8 cellular contexts compared by ENCODE assay signal in the genomic region with DNA sequence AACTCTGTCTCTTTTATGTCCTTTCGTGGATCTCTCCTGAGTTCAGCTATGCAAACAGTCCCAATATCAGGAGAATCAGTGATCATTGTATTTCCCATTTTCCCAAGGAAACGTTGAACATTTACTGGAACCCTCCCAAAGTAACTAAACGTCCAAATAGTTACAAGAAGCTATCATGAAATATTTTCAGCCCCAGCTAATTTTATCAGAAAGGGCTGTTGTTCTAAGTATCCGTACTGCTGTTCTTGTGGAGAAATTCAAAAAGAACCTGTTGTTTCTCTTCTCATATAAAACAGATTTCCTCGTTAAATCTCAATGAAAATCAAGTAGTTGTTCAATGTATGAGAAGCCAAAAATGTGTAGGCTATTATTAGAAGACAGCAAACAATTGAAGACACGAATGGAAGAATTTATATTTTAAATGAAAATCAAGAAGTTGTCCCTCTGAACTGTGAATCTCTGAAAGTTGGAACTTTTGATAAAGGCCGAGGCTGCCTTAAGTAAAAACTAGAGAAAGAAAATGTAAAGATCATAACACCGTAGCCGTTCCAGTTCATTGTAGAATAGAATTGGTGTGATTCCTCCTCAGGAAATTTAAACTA.
A peak's percentile ranks its signal among the peaks of the same experiment; 100 is the strongest.
DNase-seq lines count a peak whose midpoint lies in the region; ATAC-seq and TF ChIP-seq lines count a peak whose summit lies in the region.

No MANE protein-coding gene starts in this region.

- 3 to 6% methylated on average over 9 of the region's 9 CpGs for WGBS in gastroesophageal sphincter (ENCODE audit: low coverage in 1 of 2), 2 donors

- peaks cover 14% of the 10 kb centered on the region for H3K36me3 Mint-ChIP-seq in WTC11

- TF ChIP-seq CTCF in WTC11 (IDR thresholded peaks at IDR 0.05) (no peak), gastroesophageal sphincter (IDR thresholded peaks at IDR 0.05) (no peak)

- no peak for DNase-seq in H7
- DNase-seq in WTC11 (ENCODE audit: low spot score), result no peak
- DNase-seq in MV-4-11 (lab: John Stamatoyannopoulos, UW), result no peak
- DNase-seq in HCEC 1CT, result no peak
- DNase-seq in hepatic stellate cell (ENCODE audit: low spot score), result no peak

- no peaks in the 10 kb centered on the region for H3K27me3 Mint-ChIP-seq in WTC11 (ENCODE audit: low read depth)

- TF ChIP-seq EP300 in gastroesophageal sphincter (IDR thresholded peaks at IDR 0.05), result no peak

- POLR2A ChIA-PET in WTC11 (lab: Charles Lee), result interaction anchor here (1.0 to 7.9 kb wide), 14 partner anchors 9 to 950 kb away, joined by 3 to 471 read pairs (median 98); a partner anchor contains a TSS

- H3K4me1 Mint-ChIP-seq in WTC11, result peaks cover 30% of the 10 kb centered on the region

- H3K4me3 Mint-ChIP-seq in WTC11, result peak overlapping the region; percentile 99

- TF ChIP-seq POLR2A in gastroesophageal sphincter (IDR thresholded peaks at IDR 0.05), result no peak

- no peaks in the 10 kb centered on the region for H3K9me3 Mint-ChIP-seq in WTC11

- CTCF ChIA-PET in WTC11 (lab: Charles Lee), result interaction anchor here (0.7 to 3.2 kb wide), 3 partner anchors 9 to 19 kb away, joined by 4 to 14 read pairs (median 4); a partner anchor contains a TSS

- H3K27me3 ChIP-seq in H7 (ENCODE audit: control insufficient read depth, insufficient read depth, low read length) (no peaks in the 10 kb centered on the region), gastroesophageal sphincter (peaks cover 7% of the 10 kb centered on the region)

- H3K27ac Mint-ChIP-seq in WTC11, result peak overlapping the region; percentile 99

- H3K27ac ChIP-seq in gastroesophageal sphincter, result peak overlapping the region; percentile 89 to 95 (median 90)
- peak overlapping the region in 18 of 21 experiments; percentile 31 to 84 (median 76) for H3K27ac ChIP-seq in skin epidermis

- H3K4me3 ChIP-seq in H7 (ENCODE audit: insufficient read depth, low read depth, low read length) (peak overlapping the region; percentile 79), gastroesophageal sphincter (peak overlapping the region; percentile 52), skin epidermis (peak overlapping the region in 5 of 7 experiments; percentile 53 to 65 (median 56))

- ATAC-seq in WTC11, result no peak
- ATAC-seq in gastroesophageal sphincter, result no peak
- no peak for ATAC-seq in HG02759 (IDR thresholded peaks at IDR 0.05; ENCODE audit: unreplicated experiment)

- H3K36me3 ChIP-seq in H7 (replicated peaks; ENCODE audit: control insufficient read depth, insufficient read depth, low read length) (no peaks in the 10 kb centered on the region), gastroesophageal sphincter (no peaks in the 10 kb centered on the region)

- peaks cover 0 to 37% (median 7%) of the 10 kb centered on the region in 3 donors for H3K4me1 ChIP-seq in gastroesophageal sphincter

- no peaks in the 10 kb centered on the region for H3K9me3 ChIP-seq in gastroesophageal sphincter

TF ChIP-seq in WTC11, 78 proteins besides CTCF, POLR2A, EP300 and RAD21:
- no peak for TF ChIP-seq NR3C1 (CRISPR knock-in tag; conservative IDR thresholded peaks at IDR 0.05; ENCODE audit: low read depth)
- TF ChIP-seq, protein P1, sequence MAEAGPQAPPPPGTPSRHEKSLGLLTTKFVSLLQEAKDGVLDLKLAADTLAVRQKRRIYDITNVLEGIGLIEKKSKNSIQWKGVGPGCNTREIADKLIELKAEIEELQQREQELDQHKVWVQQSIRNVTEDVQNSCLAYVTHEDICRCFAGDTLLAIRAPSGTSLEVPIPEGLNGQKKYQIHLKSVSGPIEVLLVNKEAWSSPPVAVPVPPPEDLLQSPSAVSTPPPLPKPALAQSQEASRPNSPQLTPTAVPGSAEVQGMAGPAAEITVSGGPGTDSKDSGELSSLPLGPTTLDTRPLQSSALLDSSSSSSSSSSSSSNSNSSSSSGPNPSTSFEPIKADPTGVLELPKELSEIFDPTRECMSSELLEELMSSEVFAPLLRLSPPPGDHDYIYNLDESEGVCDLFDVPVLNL (CRISPR knock-in tag; IDR thresholded peaks at IDR 0.05; ENCODE audit: borderline replicate concordance, low read depth), result no peak
- TF ChIP-seq TEAD1 (CRISPR knock-in tag; IDR thresholded peaks at IDR 0.05), result no peak
- TF ChIP-seq ESRRA (CRISPR knock-in tag; IDR thresholded peaks at IDR 0.05; ENCODE audit: borderline replicate concordance), result no peak
- TF ChIP-seq KAT7 (CRISPR knock-in tag; IDR thresholded peaks at IDR 0.05; ENCODE audit: borderline replicate concordance), result no peak
- no peak for TF ChIP-seq ZBTB21 (CRISPR knock-in tag; IDR thresholded peaks at IDR 0.05; ENCODE audit: borderline replicate concordance)
- no peak for TF ChIP-seq ZBTB43 (CRISPR knock-in tag; IDR thresholded peaks at IDR 0.05)
- no peak for TF ChIP-seq ZNF671 (CRISPR knock-in tag; IDR thresholded peaks at IDR 0.05)
- TF ChIP-seq PREB (CRISPR knock-in tag; IDR thresholded peaks at IDR 0.05; ENCODE audit: borderline replicate concordance), result no peak
- no peak for TF ChIP-seq USF1 (CRISPR knock-in tag; IDR thresholded peaks at IDR 0.05)
- TF ChIP-seq, protein P2, sequence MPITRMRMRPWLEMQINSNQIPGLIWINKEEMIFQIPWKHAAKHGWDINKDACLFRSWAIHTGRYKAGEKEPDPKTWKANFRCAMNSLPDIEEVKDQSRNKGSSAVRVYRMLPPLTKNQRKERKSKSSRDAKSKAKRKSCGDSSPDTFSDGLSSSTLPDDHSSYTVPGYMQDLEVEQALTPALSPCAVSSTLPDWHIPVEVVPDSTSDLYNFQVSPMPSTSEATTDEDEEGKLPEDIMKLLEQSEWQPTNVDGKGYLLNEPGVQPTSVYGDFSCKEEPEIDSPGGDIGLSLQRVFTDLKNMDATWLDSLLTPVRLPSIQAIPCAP (CRISPR knock-in tag; IDR thresholded peaks at IDR 0.05), result no peak
- no peak for TF ChIP-seq GRHL2 (CRISPR knock-in tag; IDR thresholded peaks at IDR 0.05; ENCODE audit: insufficient replicate concordance, severe bottlenecking)
- TF ChIP-seq, protein P3, sequence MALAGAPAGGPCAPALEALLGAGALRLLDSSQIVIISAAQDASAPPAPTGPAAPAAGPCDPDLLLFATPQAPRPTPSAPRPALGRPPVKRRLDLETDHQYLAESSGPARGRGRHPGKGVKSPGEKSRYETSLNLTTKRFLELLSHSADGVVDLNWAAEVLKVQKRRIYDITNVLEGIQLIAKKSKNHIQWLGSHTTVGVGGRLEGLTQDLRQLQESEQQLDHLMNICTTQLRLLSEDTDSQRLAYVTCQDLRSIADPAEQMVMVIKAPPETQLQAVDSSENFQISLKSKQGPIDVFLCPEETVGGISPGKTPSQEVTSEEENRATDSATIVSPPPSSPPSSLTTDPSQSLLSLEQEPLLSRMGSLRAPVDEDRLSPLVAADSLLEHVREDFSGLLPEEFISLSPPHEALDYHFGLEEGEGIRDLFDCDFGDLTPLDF (CRISPR knock-in tag; IDR thresholded peaks at IDR 0.05), result no peak
- TF ChIP-seq ELF4 (CRISPR knock-in tag; IDR thresholded peaks at IDR 0.05; ENCODE audit: low read depth), result no peak
- no peak for TF ChIP-seq ZNF121 (CRISPR knock-in tag; IDR thresholded peaks at IDR 0.05)
- TF ChIP-seq ZNF263 (CRISPR knock-in tag; IDR thresholded peaks at IDR 0.05; ENCODE audit: low read depth), result no peak
- TF ChIP-seq ZNF138 (CRISPR knock-in tag; conservative IDR thresholded peaks at IDR 0.05), result no peak
- no peak for TF ChIP-seq NR1H2 (CRISPR knock-in tag; IDR thresholded peaks at IDR 0.05)
- no peak for TF ChIP-seq NR2C2 (CRISPR knock-in tag; IDR thresholded peaks at IDR 0.05)
